Comparison of ENCODE assay signal across 8 cellular contexts in the genomic region with DNA sequence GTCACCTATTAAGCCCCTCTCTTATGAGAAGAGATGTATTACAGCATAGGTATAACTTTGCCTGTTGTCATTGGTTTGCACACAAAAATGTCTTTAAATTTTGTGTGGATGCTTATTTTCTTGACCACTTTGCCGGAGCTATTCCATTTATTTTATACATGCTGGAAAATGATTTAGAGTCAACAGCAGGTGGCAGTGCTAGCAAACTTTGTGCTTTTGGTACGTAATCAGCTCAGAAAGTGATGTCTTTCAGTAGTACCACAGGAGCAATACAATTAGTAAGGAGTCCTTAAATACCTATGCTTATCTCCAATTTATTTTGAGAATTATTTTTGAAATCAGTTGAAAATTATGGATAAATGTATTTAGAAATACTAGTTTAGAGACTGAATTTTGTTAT. TPM values are rescaled to one million over a fixed set of nuclear protein-coding genes. Genes with fewer than 3 reads are reported as not detected.
DNase-seq lines count a peak whose midpoint lies in the region; ATAC-seq lines count a peak whose summit lies in the region.

No MANE protein-coding gene starts in this region.

- H3K36me3 Mint-ChIP-seq in naive thymus-derived CD8-positive, alpha-beta T cell, result no peaks in the 10 kb centered on the region

- no peak for ATAC-seq in naive thymus-derived CD8-positive, alpha-beta T cell

- DNase-seq in DMS 273 treated with DMSO at 0.1 percent for 48 hours (lab: John Stamatoyannopoulos, UW) (peak; percentile 44), H4 (ENCODE audit: low spot score) (peak; percentile 66), NCI-H2107 (lab: John Stamatoyannopoulos, UW) (peak; percentile 6), amniotic epithelial cell (ENCODE audit: low read depth) (peak; percentile 60), left kidney (ENCODE audit: low read depth, low spot score) (peak; percentile 76), activated gamma-delta T cell (lab: John Stamatoyannopoulos, UW) (no peak), HuH-7.5 (ENCODE audit: low spot score) (no peak)
- DNase-seq in naive thymus-derived CD8-positive, alpha-beta T cell, result no peak

- no peaks in the 10 kb centered on the region for H3K4me1 Mint-ChIP-seq in naive thymus-derived CD8-positive, alpha-beta T cell

- POLR2A ChIA-PET in naive thymus-derived CD8-positive, alpha-beta T cell (lab: Charles Lee), result no interaction called here

- peaks cover 0 to 3% (median 0%) of the 10 kb centered on the region in 5 donors for H3K27me3 Mint-ChIP-seq in naive thymus-derived CD8-positive, alpha-beta T cell

- H3K27ac Mint-ChIP-seq in naive thymus-derived CD8-positive, alpha-beta T cell, result no peak overlapping the region

- H3K4me3 Mint-ChIP-seq in naive thymus-derived CD8-positive, alpha-beta T cell, result no peak overlapping the region

- H3K9me3 Mint-ChIP-seq in naive thymus-derived CD8-positive, alpha-beta T cell, result no peaks in the 10 kb centered on the region

RNA-seq across cellular contexts. Expression of gene NUDT12, which starts 19.8 kb away (rescaled TPM):
- 9.9 and 15.9 TPM in 2 replicates for total RNA-seq in H4 (2014; rRNA removed; shearing (Covaris generic))
- 1 to 10 TPM; 3.5 to 4.3 TPM for total RNA-seq in naive thymus-derived CD8-positive, alpha-beta T cell
- 1 to 10 TPM in 1 of 3 donors, under 1 TPM in 1, not detected in 1; 0.40 to 1.0 TPM for polyA plus RNA-seq in naive thymus-derived CD8-positive, alpha-beta T cell

Comparison
In these comparisons a context has a peak if more than half of its experiments do, and no peak if none do; other contexts are left out.
1. DNase-seq: peak in DMS 273 treated with DMSO at 0.1 percent for 48 hours (single experiment), H4 (single experiment), NCI-H2107 (single experiment), amniotic epithelial cell (single experiment) and left kidney (single experiment); none in activated gamma-delta T cell (single experiment), HuH-7.5 (single experiment) and naive thymus-derived CD8-positive, alpha-beta T cell (0 of 10).